ENCODE assay signal across 24 cellular contexts in the genomic region with DNA sequence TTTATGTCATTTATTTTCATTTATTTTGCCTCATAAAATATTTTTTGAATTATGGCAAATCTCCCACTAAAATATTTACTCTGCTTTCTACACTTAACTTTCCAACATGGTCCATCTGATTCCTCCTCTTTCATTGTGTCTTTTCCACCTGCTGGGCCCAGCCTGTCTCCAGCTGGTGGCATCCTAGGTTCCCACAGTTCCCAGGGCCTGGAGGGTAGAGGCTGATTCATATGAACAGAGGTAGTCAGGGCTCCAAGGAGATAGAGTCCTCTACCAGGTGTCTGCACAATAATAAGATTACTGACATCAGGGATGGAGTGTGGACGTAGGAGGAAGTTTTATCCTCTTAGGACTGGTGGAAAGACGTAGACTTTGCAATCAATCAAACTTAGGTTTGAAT. TPM values are rescaled to one million over a fixed set of nuclear protein-coding genes. Genes with fewer than 3 reads are reported as not detected.
DNase-seq lines count a peak whose midpoint lies in the region; ATAC-seq, FAIRE-seq and TF ChIP-seq lines count a peak whose summit lies in the region.
"Had no signal": no experiment of that assay in that cellular context is flagged by ENCODE, and none has a peak within 500 bp of the region (broad histone marks: within the 10 kb centered on the region; RNA-seq: fewer than 3 reads in every experiment).

No MANE protein-coding gene starts in this region.

- no peaks in the 10 kb centered on the region for H3K4me1 ChIP-seq in endodermal cell (ENCODE audit: control insufficient read depth, insufficient read depth, low read length)
- H3K4me1 ChIP-seq in naive thymus-derived CD4-positive, alpha-beta T cell (ENCODE audit: control insufficient read depth in 2 of 2, insufficient read depth in 2 of 2, low read length in 2 of 2) = peaks cover 0 to 7% of the 10 kb centered on the region in 2 donors

- H3K27ac ChIP-seq in endodermal cell (ENCODE audit: low read depth, low read length) = no peak overlapping the region
- H3K27ac ChIP-seq in naive thymus-derived CD4-positive, alpha-beta T cell (ENCODE audit: low read depth, low read length) = no peak overlapping the region
- H3K27ac ChIP-seq: hepatocyte, parathyroid adenoma had no signal

- TF ChIP-seq POLR2A in GM12892 (IDR thresholded peaks at IDR 0.05; ENCODE audit: low read depth, low read length) = no peak

- WGBS in endodermal cell (ENCODE audit: insufficient coverage in 1 of 2, insufficient read length in 1 of 2), 2 experiments = 86 to 88% methylated on average over 2 of the region's 2 CpGs

- no peak overlapping the region for H3K4me3 ChIP-seq in epithelial cell of esophagus (ENCODE audit: low read length)
- H3K4me3 ChIP-seq in endodermal cell (ENCODE audit: low read length) = no peak overlapping the region
- H3K4me3 ChIP-seq in naive thymus-derived CD4-positive, alpha-beta T cell (ENCODE audit: low read length) = no peak overlapping the region
- H3K4me3 ChIP-seq: hepatocyte, lung had no signal

- TF ChIP-seq CTCF in epithelial cell of esophagus (IDR thresholded peaks at IDR 0.05; ENCODE audit: insufficient read depth, low read depth, low read length, missing control alignments) (no peak), endodermal cell (conservative IDR thresholded peaks at IDR 0.05) (no peak)

- peaks cover 17% of the 10 kb centered on the region for H3K4me1 Mint-ChIP-seq in endodermal cell
- H3K4me1 Mint-ChIP-seq in naive thymus-derived CD4-positive, alpha-beta T cell = peaks cover 0 to 5% (median 0%) of the 10 kb centered on the region in 7 donors
- H3K4me1 Mint-ChIP-seq: naive thymus-derived CD8-positive, alpha-beta T cell had no signal

- no peaks in the 10 kb centered on the region for H3K9me3 ChIP-seq in endodermal cell (ENCODE audit: control insufficient read depth, low read length)
- H3K9me3 ChIP-seq in naive thymus-derived CD4-positive, alpha-beta T cell (ENCODE audit: control insufficient read depth in 2 of 3, low read length in 3 of 3) = no peaks in the 10 kb centered on the region
- H3K9me3 ChIP-seq: sigmoid colon had no signal

- CTCF ChIA-PET in naive thymus-derived CD4-positive, alpha-beta T cell (lab: Charles Lee) = interaction anchor here (0.7 kb wide), 1 partner anchor 71 kb away, joined by 4 read pairs; no protein-coding TSS in a partner anchor

- H3K9ac ChIP-seq in endodermal cell (ENCODE audit: extremely low read depth, low read length, poor library complexity, severe bottlenecking) = no peak overlapping the region
- H3K9ac ChIP-seq: parathyroid adenoma had no signal

- intact Hi-C loops in naive thymus-derived CD4-positive, alpha-beta T cell (cut with micrococcal nuclease) = no loop called here

- DNase-seq in COR-L47 (lab: John Stamatoyannopoulos, UW) (peak; percentile 50), GM12892 (ENCODE audit: insufficient read length) (no peak), NCI-H82 (lab: John Stamatoyannopoulos, UW) (peak; percentile 100), epithelial cell of esophagus (ENCODE audit: low read depth) (peak; percentile 66), endodermal cell (no peak)
- no peak for DNase-seq in naive thymus-derived CD4-positive, alpha-beta T cell
- DNase-seq: activated CD8-positive, alpha-beta T cell treated with anti-CD3 and anti-CD28 coated beads for 36 hours; activated T-cell treated with anti-CD3 and anti-CD28 coated beads, Interleukin-2, amount 50 U/mL, for 4 hours; CD8-positive, alpha-beta T cell; GDM1; naive thymus-derived CD8-positive, alpha-beta T cell; NCI-H2081 treated with DMSO at 0.1 percent for 48 hours; NK-92 treated with Interleukin-12 subunit alpha and Interleukin-12 subunit beta, amount 100 ng/mL, for 24 hours; sigmoid colon; stimulated activated naive CD8-positive, alpha-beta T cell treated with anti-CD3 and anti-CD28 coated beads, Interleukin-15, amount 100 ng/mL, for 72 hours had no signal

- peak; percentile 50 for FAIRE-seq in GM12892 (lab: Jason Lieb, UNC)
- FAIRE-seq: colon, HepG2, islet of Langerhans had no signal

- no peaks in the 10 kb centered on the region for H3K27me3 ChIP-seq in endodermal cell (ENCODE audit: control insufficient read depth, insufficient read depth, low read length, poor library complexity, severe bottlenecking)
- H3K27me3 ChIP-seq in naive thymus-derived CD4-positive, alpha-beta T cell (ENCODE audit: control insufficient read depth in 2 of 2, insufficient read depth in 2 of 2, low read length in 2 of 2) = no peaks in the 10 kb centered on the region
- H3K27me3 ChIP-seq: hepatocyte, sigmoid colon had no signal

- POLR2A ChIA-PET in naive thymus-derived CD4-positive, alpha-beta T cell (lab: Charles Lee) = interaction anchor here (1.1 to 1.3 kb wide), 3 partner anchors 9 to 30 kb away, joined by 3 read pairs; no protein-coding TSS in a partner anchor

- no peaks in the 10 kb centered on the region for H3K36me3 ChIP-seq in endodermal cell (ENCODE audit: control insufficient read depth, insufficient read depth, low read length)
- H3K36me3 ChIP-seq in naive thymus-derived CD4-positive, alpha-beta T cell (ENCODE audit: control insufficient read depth in 2 of 3, insufficient read depth in 3 of 3, low read length in 3 of 3) = no peaks in the 10 kb centered on the region
- H3K36me3 ChIP-seq: sigmoid colon had no signal

- peaks cover 2% of the 10 kb centered on the region for H3K9me3 Mint-ChIP-seq in endodermal cell
- no peaks in the 10 kb centered on the region for H3K9me3 Mint-ChIP-seq in naive thymus-derived CD4-positive, alpha-beta T cell
- H3K9me3 Mint-ChIP-seq: activated CD8-positive, alpha-beta T cell treated with anti-CD3 and anti-CD28 coated beads for 36 hours; activated T-cell treated with anti-CD3 and anti-CD28 coated beads, Interleukin-2, amount 50 U/mL, for 4 hours; CD8-positive, alpha-beta T cell; naive thymus-derived CD8-positive, alpha-beta T cell; stimulated activated naive CD8-positive, alpha-beta T cell treated with anti-CD3 and anti-CD28 coated beads, Interleukin-15, amount 100 ng/mL, for 72 hours had no signal

- H3K36me3 Mint-ChIP-seq in endodermal cell (ENCODE audit: low read depth) = no peaks in the 10 kb centered on the region
- peaks cover 0 to 3% (median 0%) of the 10 kb centered on the region in 5 donors for H3K36me3 Mint-ChIP-seq in naive thymus-derived CD4-positive, alpha-beta T cell
- H3K36me3 Mint-ChIP-seq: activated naive CD8-positive, alpha-beta T cell; CD8-positive, alpha-beta T cell; naive thymus-derived CD8-positive, alpha-beta T cell had no signal

- ATAC-seq in GM18907 (IDR thresholded peaks at IDR 0.05; ENCODE audit: unreplicated experiment) (no peak), GM19463 (IDR thresholded peaks at IDR 0.05; ENCODE audit: unreplicated experiment) (no peak)
- ATAC-seq in naive thymus-derived CD4-positive, alpha-beta T cell = no peak
- ATAC-seq: activated CD8-positive, alpha-beta T cell treated with anti-CD3 and anti-CD28 coated beads for 36 hours; activated T-cell treated with anti-CD3 and anti-CD28 coated beads, Interleukin-2, amount 50 U/mL, for 4 hours; CD8-positive, alpha-beta T cell; HepG2; naive thymus-derived CD8-positive, alpha-beta T cell; stimulated activated naive CD8-positive, alpha-beta T cell treated with anti-CD3 and anti-CD28 coated beads, Interleukin-15, amount 100 ng/mL, for 72 hours had no signal

- H3K27me3 Mint-ChIP-seq in endodermal cell (ENCODE audit: insufficient read depth) = peaks cover 2% of the 10 kb centered on the region
- H3K27me3 Mint-ChIP-seq in naive thymus-derived CD4-positive, alpha-beta T cell = peaks cover 0 to 31% (median 0%) of the 10 kb centered on the region in 5 donors
- H3K27me3 Mint-ChIP-seq: activated naive CD8-positive, alpha-beta T cell; stimulated activated naive CD8-positive, alpha-beta T cell treated with anti-CD3 and anti-CD28 coated beads, Interleukin-15, amount 100 ng/mL, for 72 hours had no signal

- H3K27ac Mint-ChIP-seq in endodermal cell = no peak overlapping the region
- H3K27ac Mint-ChIP-seq in naive thymus-derived CD4-positive, alpha-beta T cell = no peak overlapping the region
- H3K27ac Mint-ChIP-seq: activated CD8-positive, alpha-beta T cell treated with anti-CD3 and anti-CD28 coated beads for 36 hours; activated naive CD8-positive, alpha-beta T cell; CD8-positive, alpha-beta T cell; stimulated activated naive CD8-positive, alpha-beta T cell treated with anti-CD3 and anti-CD28 coated beads, Interleukin-15, amount 100 ng/mL, for 72 hours had no signal

- no peak overlapping the region for H3K4me3 Mint-ChIP-seq in endodermal cell
- H3K4me3 Mint-ChIP-seq in naive thymus-derived CD4-positive, alpha-beta T cell = no peak overlapping the region
- H3K4me3 Mint-ChIP-seq: activated CD8-positive, alpha-beta T cell treated with anti-CD3 and anti-CD28 coated beads for 36 hours; activated naive CD8-positive, alpha-beta T cell; activated T-cell treated with anti-CD3 and anti-CD28 coated beads, Interleukin-2, amount 50 U/mL, for 4 hours; CD8-positive, alpha-beta T cell; naive thymus-derived CD8-positive, alpha-beta T cell; stimulated activated naive CD8-positive, alpha-beta T cell treated with anti-CD3 and anti-CD28 coated beads, Interleukin-15, amount 100 ng/mL, for 72 hours had no signal

RNA-seq across cellular contexts. Expression of gene ZBTB38, which starts 14.3 kb away (rescaled TPM):
- polyA plus RNA-seq in GM12892 (2012; ENCODE audit: missing spikeins) = 101 TPM
- 10 to 100 TPM; 27.3 to 28.2 TPM for total RNA-seq in endodermal cell
- polyA plus RNA-seq in endodermal cell (2013, experiment 1 of 2) = 19.0 TPM
- 17.6 TPM for polyA plus RNA-seq in endodermal cell (2013, experiment 2 of 2)
- 10 to 100 TPM; 25.0 to 58.3 (median 35.8) TPM for total RNA-seq in naive thymus-derived CD4-positive, alpha-beta T cell
- 10 to 100 TPM; 56.3 to 70.5 TPM for polyA plus RNA-seq in naive thymus-derived CD4-positive, alpha-beta T cell

Comparison
In these comparisons a context has a peak if more than half of its experiments do, and no peak if none do; other contexts are left out.
1. DNase-seq: peak in COR-L47 (single experiment), NCI-H82 (single experiment) and epithelial cell of esophagus (single experiment); none in GM12892 (single experiment), endodermal cell (single experiment) and naive thymus-derived CD4-positive, alpha-beta T cell (0 of 9).